In genomic region chr21:45079351-45079750, GRCh38 we compare ENCODE assay signal across 11 cellular contexts. TPM values are rescaled to one million over a fixed set of nuclear protein-coding genes. Genes with fewer than 3 reads are reported as not detected.
DNase-seq lines count a peak whose midpoint lies in the region; ATAC-seq and TF ChIP-seq lines count a peak whose summit lies in the region.
"Had no signal": no experiment of that assay in that cellular context is flagged by ENCODE, and none has a peak within 500 bp of the region (broad histone marks: within the 10 kb centered on the region; RNA-seq: fewer than 3 reads in every experiment).

No MANE protein-coding gene starts in this region.

- no peak overlapping the region for H4K91ac ChIP-seq in mesenchymal stem cell (ENCODE audit: low read length)

- H2AFZ ChIP-seq in Karpas-422 (ENCODE audit: low read length), result no peak overlapping the region
- H2AFZ ChIP-seq in mesenchymal stem cell (ENCODE audit: low read depth, low read length), result no peak overlapping the region

- H3K27ac ChIP-seq in Peyer's patch, result peak overlapping the region; percentile 12 to 57 (median 30)
- peak overlapping the region; percentile 74 for H3K27ac ChIP-seq in effector memory CD4-positive, alpha-beta T cell (ENCODE audit: insufficient read depth, low read length, poor library complexity, severe bottlenecking)
- H3K27ac ChIP-seq in Karpas-422 (ENCODE audit: low read length), result no peak overlapping the region
- no peak overlapping the region for H3K27ac ChIP-seq in mesenchymal stem cell (ENCODE audit: low read length, poor library complexity, severe bottlenecking)

- no peaks in the 10 kb centered on the region for H3K9me3 Mint-ChIP-seq in activated CD4-positive, alpha-beta T cell treated with anti-CD3 and anti-CD28 coated beads, Interleukin-2, amount 10 ng/mL, durations not matched to agents 24 days and 14 days
- H3K9me3 Mint-ChIP-seq in stimulated activated memory B cell treated with anti-CD40 and anti-IgM and Interleukin-4, amounts not matched to agents 10 μg/mL and 1 μg/mL and 100 μg/mL, for 72 hours, result no peaks in the 10 kb centered on the region
- H3K9me3 Mint-ChIP-seq: type B pancreatic cell had no signal

- H3K36me3 ChIP-seq in Peyer's patch (no peaks in the 10 kb centered on the region), Karpas-422 (ENCODE audit: insufficient read depth, low read length) (no peaks in the 10 kb centered on the region), mesenchymal stem cell (ENCODE audit: control insufficient read depth in 1 of 2, insufficient read depth in 2 of 2, low read depth in 1 of 2, low read length in 2 of 2) (peaks cover 0 to 6% of the 10 kb centered on the region in 2 experiments)
- no peaks in the 10 kb centered on the region for H3K36me3 ChIP-seq in effector memory CD4-positive, alpha-beta T cell (ENCODE audit: control insufficient read depth, insufficient read depth, low read length)

- peak overlapping the region; percentile 91 for H3K27ac Mint-ChIP-seq in activated CD4-positive, alpha-beta T cell treated with anti-CD3 and anti-CD28 coated beads, Interleukin-2, amount 10 ng/mL, durations not matched to agents 24 days and 14 days
- peak overlapping the region; percentile 25 for H3K27ac Mint-ChIP-seq in stimulated activated memory B cell treated with anti-CD40 and anti-IgM and Interleukin-4, amounts not matched to agents 10 μg/mL and 1 μg/mL and 100 μg/mL, for 72 hours
- H3K27ac Mint-ChIP-seq: type B pancreatic cell had no signal

- no peak overlapping the region for H3K23ac ChIP-seq in mesenchymal stem cell (ENCODE audit: low read length in 2 of 2)

- H2BK120ac ChIP-seq in mesenchymal stem cell (ENCODE audit: low read depth, low read length), result no peak overlapping the region

- intact Hi-C loops in activated CD4-positive, alpha-beta T cell treated with anti-CD3 and anti-CD28 coated beads, Interleukin-2, amount 10 ng/mL, durations not matched to agents 24 days and 14 days (cut with micrococcal nuclease), result loop anchor here (1.0 to 5.0 kb wide), 5 partner anchors 30 to 152 kb away; partner anchors contain the start of gene SLX9

- no peak overlapping the region for H3K4ac ChIP-seq in mesenchymal stem cell (ENCODE audit: low read depth in 1 of 2, low read length in 2 of 2)

- 89% methylated on average over 2 of the region's 2 CpGs for WGBS in mesenchymal stem cell

- no peak overlapping the region for H2AK5ac ChIP-seq in mesenchymal stem cell (ENCODE audit: low read length, severe bottlenecking)

- no peak overlapping the region for H3K14ac ChIP-seq in mesenchymal stem cell (ENCODE audit: low read length in 2 of 2)

- ATAC-seq in stimulated activated memory B cell treated with anti-CD40 and anti-IgM and Interleukin-4, amounts not matched to agents 10 μg/mL and 1 μg/mL and 100 μg/mL, for 72 hours, result no peak
- ATAC-seq in HG03039 (IDR thresholded peaks at IDR 0.05; ENCODE audit: unreplicated experiment), result no peak
- ATAC-seq: right cardiac atrium had no signal

- no peak overlapping the region for H3K18ac ChIP-seq in mesenchymal stem cell (ENCODE audit: low read depth in 1 of 2, low read length in 2 of 2)

- H3K36me3 Mint-ChIP-seq in activated CD4-positive, alpha-beta T cell treated with anti-CD3 and anti-CD28 coated beads, Interleukin-2, amount 10 ng/mL, durations not matched to agents 24 days and 14 days (ENCODE audit: low read depth), result peaks cover 14% of the 10 kb centered on the region
- peaks cover 35% of the 10 kb centered on the region for H3K36me3 Mint-ChIP-seq in stimulated activated memory B cell treated with anti-CD40 and anti-IgM and Interleukin-4, amounts not matched to agents 10 μg/mL and 1 μg/mL and 100 μg/mL, for 72 hours
- H3K36me3 Mint-ChIP-seq: type B pancreatic cell had no signal

- no peak for TF ChIP-seq POLR2A in Peyer's patch (IDR thresholded peaks at IDR 0.05)

- H3K4me1 Mint-ChIP-seq in activated CD4-positive, alpha-beta T cell treated with anti-CD3 and anti-CD28 coated beads, Interleukin-2, amount 10 ng/mL, durations not matched to agents 24 days and 14 days, result peaks cover 80% of the 10 kb centered on the region
- peaks cover 42% of the 10 kb centered on the region for H3K4me1 Mint-ChIP-seq in stimulated activated memory B cell treated with anti-CD40 and anti-IgM and Interleukin-4, amounts not matched to agents 10 μg/mL and 1 μg/mL and 100 μg/mL, for 72 hours

- H4K20me1 ChIP-seq in Karpas-422 (ENCODE audit: insufficient read depth, low read depth, low read length), result peaks cover 8% of the 10 kb centered on the region; the same call in 1 of the 2 replicates

- no peak overlapping the region for H2BK12ac ChIP-seq in mesenchymal stem cell (ENCODE audit: low read length in 2 of 2)

- H3K4me2 ChIP-seq in Karpas-422 (ENCODE audit: low read depth, low read length, poor library complexity, severe bottlenecking) (no peak overlapping the region), mesenchymal stem cell (ENCODE audit: low read length, poor library complexity, severe bottlenecking) (no peak overlapping the region)

- no peaks in the 10 kb centered on the region for H3K27me3 ChIP-seq in Peyer's patch
- H3K27me3 ChIP-seq in effector memory CD4-positive, alpha-beta T cell (replicated peaks; ENCODE audit: control insufficient read depth, insufficient read depth, low read length, poor library complexity, severe bottlenecking), result no peaks in the 10 kb centered on the region
- H3K27me3 ChIP-seq in Karpas-422 (ENCODE audit: low read length), result no peaks in the 10 kb centered on the region
- H3K27me3 ChIP-seq in mesenchymal stem cell (ENCODE audit: control insufficient read depth in 1 of 2, insufficient read depth in 1 of 2, low read length in 2 of 2), result no peaks in the 10 kb centered on the region

- DNase-seq in activated CD4-positive, alpha-beta T cell treated with anti-CD3 and anti-CD28 coated beads, Interleukin-2, amount 10 ng/mL, durations not matched to agents 24 days and 14 days, result no peak
- no peak for DNase-seq in activated CD4-positive, alpha-beta T cell treated with anti-CD3 and anti-CD28 coated beads, Interleukin-2, amount 50 U/mL, for 4 hours
- DNase-seq in Peyer's patch, result no peak
- DNase-seq in effector memory CD4-positive, alpha-beta T cell, result no peak
- DNase-seq in Karpas-422, result no peak
- DNase-seq in mesenchymal stem cell, result no peak
- DNase-seq: NCI-H2107 had no signal

- no peaks in the 10 kb centered on the region for H3K27me3 Mint-ChIP-seq in activated CD4-positive, alpha-beta T cell treated with anti-CD3 and anti-CD28 coated beads, Interleukin-2, amount 10 ng/mL, durations not matched to agents 24 days and 14 days
- no peaks in the 10 kb centered on the region for H3K27me3 Mint-ChIP-seq in stimulated activated memory B cell treated with anti-CD40 and anti-IgM and Interleukin-4, amounts not matched to agents 10 μg/mL and 1 μg/mL and 100 μg/mL, for 72 hours

- no peak overlapping the region for H3K4me3 ChIP-seq in Peyer's patch
- H3K4me3 ChIP-seq in effector memory CD4-positive, alpha-beta T cell (ENCODE audit: insufficient read depth, low read depth, low read length, poor library complexity, severe bottlenecking), result no peak overlapping the region
- H3K4me3 ChIP-seq in Karpas-422 (ENCODE audit: low read length), result no peak overlapping the region
- H3K4me3 ChIP-seq in mesenchymal stem cell (ENCODE audit: insufficient read depth in 1 of 2, low read depth in 1 of 2, low read length in 2 of 2), result no peak overlapping the region

- no peak overlapping the region for H2BK15ac ChIP-seq in mesenchymal stem cell (ENCODE audit: low read depth, poor library complexity, severe bottlenecking)

- H3K9ac ChIP-seq in Karpas-422 (ENCODE audit: low read length), result no peak overlapping the region
- H3K9ac ChIP-seq in mesenchymal stem cell (ENCODE audit: low read length), result no peak overlapping the region

- peak overlapping the region; percentile 65 for H3K4me3 Mint-ChIP-seq in activated CD4-positive, alpha-beta T cell treated with anti-CD3 and anti-CD28 coated beads, Interleukin-2, amount 10 ng/mL, durations not matched to agents 24 days and 14 days
- no peak overlapping the region for H3K4me3 Mint-ChIP-seq in stimulated activated memory B cell treated with anti-CD40 and anti-IgM and Interleukin-4, amounts not matched to agents 10 μg/mL and 1 μg/mL and 100 μg/mL, for 72 hours
- H3K4me3 Mint-ChIP-seq: type B pancreatic cell had no signal

- no peaks in the 10 kb centered on the region for H3K9me2 ChIP-seq in Karpas-422 (replicated peaks; ENCODE audit: insufficient read depth, low read length)

- H3K79me2 ChIP-seq in Karpas-422 (ENCODE audit: low read length), result no peaks in the 10 kb centered on the region

- no peak for TF ChIP-seq CTCF in Peyer's patch (IDR thresholded peaks at IDR 0.05)

- peaks cover 18% of the 10 kb centered on the region for H3K79me1 ChIP-seq in mesenchymal stem cell (replicated peaks; ENCODE audit: low read length, poor library complexity, severe bottlenecking)

- H4K8ac ChIP-seq in mesenchymal stem cell (ENCODE audit: low read length), result no peak overlapping the region

- H3K4me1 ChIP-seq in Peyer's patch (peaks cover 3 to 6% (median 5%) of the 10 kb centered on the region in 4 donors), Karpas-422 (ENCODE audit: low read length) (peaks cover 16% of the 10 kb centered on the region), mesenchymal stem cell (ENCODE audit: control insufficient read depth, insufficient read depth, low read depth, low read length) (peaks cover 11% of the 10 kb centered on the region)
- peaks cover 66% of the 10 kb centered on the region for H3K4me1 ChIP-seq in effector memory CD4-positive, alpha-beta T cell (ENCODE audit: control insufficient read depth, insufficient read depth, low read length, poor library complexity, severe bottlenecking)

- no peak overlapping the region for H2BK5ac ChIP-seq in mesenchymal stem cell (ENCODE audit: low read depth, low read length, poor library complexity, severe bottlenecking)

- H3K9me3 ChIP-seq in Peyer's patch, result no peaks in the 10 kb centered on the region
- no peaks in the 10 kb centered on the region for H3K9me3 ChIP-seq in effector memory CD4-positive, alpha-beta T cell (ENCODE audit: control insufficient read depth, low read length)
- no peaks in the 10 kb centered on the region for H3K9me3 ChIP-seq in Karpas-422 (ENCODE audit: low read length)
- H3K9me3 ChIP-seq in mesenchymal stem cell (ENCODE audit: control insufficient read depth, low read length), result no peaks in the 10 kb centered on the region

RNA-seq across cellular contexts. Expression of gene ADARB1, which starts 5.0 kb away (rescaled TPM):
- 21.8 and 24.6 TPM in 2 replicates for total RNA-seq in activated CD4-positive, alpha-beta T cell treated with anti-CD3 and anti-CD28 coated beads, Interleukin-2, amount 10 ng/mL, durations not matched to agents 24 days and 14 days
- total RNA-seq in Peyer's patch, result 10 to 100 TPM in 2 of 4 donors, 1 to 10 TPM in 2; 7.4 to 47.9 (median 10.0) TPM
- total RNA-seq in Karpas-422 (2014; rRNA removed; shearing (Covaris generic); ENCODE audit: low replicate concordance), result 1.4 and 2.0 TPM in 2 replicates
- polyA plus RNA-seq in mesenchymal stem cell (2013, experiment 1 of 2), result 4.7 TPM
- 5.0 TPM for polyA plus RNA-seq in mesenchymal stem cell (2013, experiment 2 of 2)

Comparison
In these comparisons a context has a peak if more than half of its experiments do, and no peak if none do; other contexts are left out.
1. H3K27ac ChIP-seq: peak in Peyer's patch (4 of 4) and effector memory CD4-positive, alpha-beta T cell (single experiment); none in Karpas-422 (single experiment) and mesenchymal stem cell (single experiment).